Comparison of ENCODE assay signal across 1 cellular context in genomic region chr1:94612555-94613204, GRCh38.
TF ChIP-seq lines count a peak whose summit lies in the region.

No MANE protein-coding gene starts in this region.

TF ChIP-seq in K562, 482 proteins besides CTCF, POLR2A, EP300 and RAD21 (continued from another document and continues in another):
- no peak for TF ChIP-seq MGA (IDR thresholded peaks at IDR 0.05)
- TF ChIP-seq POLR2AphosphoS5 (IDR thresholded peaks at IDR 0.05; ENCODE audit: control insufficient read depth, insufficient read depth, low read depth, low read length): no peak
- TF ChIP-seq ATF2 (CRISPR knock-in tag; IDR thresholded peaks at IDR 0.05): no peak
- no peak for TF ChIP-seq ZNF24 (IDR thresholded peaks at IDR 0.05)
- 0 out of 2 replicates have a peak, but pooled peaks have one; percentile 24 for TF ChIP-seq DIDO1 (tag; IDR thresholded peaks at IDR 0.05; ENCODE audit: low read depth)
- TF ChIP-seq SP2 (IDR thresholded peaks at IDR 0.05; ENCODE audit: extremely low read depth, low read depth, low read length, poor library complexity, severe bottlenecking): no peak
- peak; percentile 87 for TF ChIP-seq DDX20 (tag; IDR thresholded peaks at IDR 0.05; ENCODE audit: low read depth)
- no peak for TF ChIP-seq HNRNPH1 (optimal IDR thresholded peaks at IDR 0.05; ENCODE audit: low read depth, low read length)
- no peak for TF ChIP-seq DLX4 (CRISPR knock-in tag; IDR thresholded peaks at IDR 0.05)
- no peak for TF ChIP-seq CBFA2T3 (IDR thresholded peaks at IDR 0.05)
- TF ChIP-seq BCLAF1 (IDR thresholded peaks at IDR 0.05; ENCODE audit: borderline replicate concordance in 1 of 2, control insufficient read depth in 1 of 2, low read depth in 2 of 2, low read length in 1 of 2): no peak
- TF ChIP-seq PHB (CRISPR knock-in tag; IDR thresholded peaks at IDR 0.05): no peak
- TF ChIP-seq ZFX (CRISPR knock-in tag; IDR thresholded peaks at IDR 0.05): no peak
- no peak for TF ChIP-seq NBN (IDR thresholded peaks at IDR 0.05; ENCODE audit: low read depth)
- no peak for TF ChIP-seq HNRNPL (IDR thresholded peaks at IDR 0.05; ENCODE audit: low read depth, low read length)
- no peak for TF ChIP-seq MEF2A (IDR thresholded peaks at IDR 0.05; ENCODE audit: control insufficient read depth, low read depth, low read length)
- TF ChIP-seq RREB1 (CRISPR knock-in tag; IDR thresholded peaks at IDR 0.05): no peak
- no peak for TF ChIP-seq TBL1XR1 (IDR thresholded peaks at IDR 0.05; ENCODE audit: low read length in 2 of 2)
- TF ChIP-seq ELF4 (CRISPR knock-in tag; IDR thresholded peaks at IDR 0.05): no peak
- peak; percentile 30; the same call in 1 of the 2 replicates for TF ChIP-seq NFE2L1 (tag; IDR thresholded peaks at IDR 0.05; ENCODE audit: borderline replicate concordance, low read depth)
- no peak for TF ChIP-seq CREBBP (IDR thresholded peaks at IDR 0.05; ENCODE audit: low read depth, low read length)
- no peak for TF ChIP-seq CCAR2 (IDR thresholded peaks at IDR 0.05; ENCODE audit: low read depth, low read length)
- TF ChIP-seq BCOR (IDR thresholded peaks at IDR 0.05): no peak
- no peak for TF ChIP-seq JUN (IDR thresholded peaks at IDR 0.05; ENCODE audit: borderline replicate concordance, low read depth, low read length)
- TF ChIP-seq JUN (CRISPR knock-in tag; IDR thresholded peaks at IDR 0.05; ENCODE audit: borderline replicate concordance): no peak
- no peak for TF ChIP-seq HES1 (IDR thresholded peaks at IDR 0.05; ENCODE audit: low read depth)
- no peak for TF ChIP-seq TCF3 (CRISPR knock-in tag; IDR thresholded peaks at IDR 0.05)
- TF ChIP-seq AFF4 (CRISPR knock-in tag; IDR thresholded peaks at IDR 0.05): no peak
